9 cellular contexts compared by ENCODE assay signal in genomic region chr10:22618081-22618785, GRCh38.
DNase-seq lines count a peak whose midpoint lies in the region; ATAC-seq lines count a peak whose summit lies in the region.
"Had no signal": no experiment of that assay in that cellular context is flagged by ENCODE, and none has a peak within 500 bp of the region (broad histone marks: within the 10 kb centered on the region; RNA-seq: fewer than 3 reads in every experiment).

No MANE protein-coding gene starts in this region.

- peak; percentile 20 for DNase-seq in GM03348 (ENCODE audit: low spot score)
- DNase-seq in RPMI7951 (ENCODE audit: low read depth) = peak; percentile 96
- DNase-seq in naive thymus-derived CD8-positive, alpha-beta T cell = no peak
- no peak for DNase-seq in NCI-H524 treated with DMSO at 0.1 percent for 48 hours (lab: John Stamatoyannopoulos, UW)
- DNase-seq in NCI-H2196 treated with DMSO at 0.1 percent for 48 hours (lab: John Stamatoyannopoulos, UW; ENCODE audit: unreplicated experiment) = no peak
- DNase-seq in NCI-H526 (lab: John Stamatoyannopoulos, UW) = no peak
- DNase-seq: NCI-H2171 treated with DMSO at 0.1 percent for 48 hours had no signal

- H3K36me3 Mint-ChIP-seq in dendritic cell treated with granulocyte-macrophage colony-stimulating factor and Interleukin-4, amounts not matched to agents 40 ng/mL and 50 ng/mL, for 4 days (ENCODE audit: low read depth) = peaks cover 26% of the 10 kb centered on the region
- peaks cover 0 to 2% (median 0%) of the 10 kb centered on the region in 3 donors for H3K36me3 Mint-ChIP-seq in naive thymus-derived CD8-positive, alpha-beta T cell

- H3K4me1 Mint-ChIP-seq in dendritic cell treated with granulocyte-macrophage colony-stimulating factor and Interleukin-4, amounts not matched to agents 40 ng/mL and 50 ng/mL, for 4 days (ENCODE audit: low read depth) = peaks cover 69% of the 10 kb centered on the region
- peaks cover 56 to 96% (median 94%) of the 10 kb centered on the region in 4 donors for H3K4me1 Mint-ChIP-seq in naive thymus-derived CD8-positive, alpha-beta T cell

- intact Hi-C loops in dendritic cell treated with granulocyte-macrophage colony-stimulating factor and Interleukin-4, amounts not matched to agents 40 ng/mL and 50 ng/mL, for 4 days (cut with micrococcal nuclease) = no loop called here

- no peak overlapping the region for H3K4me3 Mint-ChIP-seq in dendritic cell treated with granulocyte-macrophage colony-stimulating factor and Interleukin-4, amounts not matched to agents 40 ng/mL and 50 ng/mL, for 4 days
- peak overlapping the region in 8 of 10 donors; percentile 11 to 72 (median 38) for H3K4me3 Mint-ChIP-seq in naive thymus-derived CD8-positive, alpha-beta T cell

- POLR2A ChIA-PET in naive thymus-derived CD8-positive, alpha-beta T cell (lab: Charles Lee) = interaction anchor here (1.0 to 4.0 kb wide), 6 partner anchors 8 to 182 kb away, joined by 3 to 19 read pairs (median 4); no protein-coding TSS in a partner anchor

- no peaks in the 10 kb centered on the region for H3K9me3 Mint-ChIP-seq in dendritic cell treated with granulocyte-macrophage colony-stimulating factor and Interleukin-4, amounts not matched to agents 40 ng/mL and 50 ng/mL, for 4 days
- no peaks in the 10 kb centered on the region for H3K9me3 Mint-ChIP-seq in naive thymus-derived CD8-positive, alpha-beta T cell

- ATAC-seq in naive thymus-derived CD8-positive, alpha-beta T cell = no peak
- no peak for ATAC-seq in GM21447 (IDR thresholded peaks at IDR 0.05; ENCODE audit: unreplicated experiment)

- peak overlapping the region; percentile 29 for H3K27ac Mint-ChIP-seq in dendritic cell treated with granulocyte-macrophage colony-stimulating factor and Interleukin-4, amounts not matched to agents 40 ng/mL and 50 ng/mL, for 4 days
- H3K27ac Mint-ChIP-seq in naive thymus-derived CD8-positive, alpha-beta T cell = peak overlapping the region in 9 of 10 donors; percentile 10 to 96 (median 84)

- H3K27me3 Mint-ChIP-seq in dendritic cell treated with granulocyte-macrophage colony-stimulating factor and Interleukin-4, amounts not matched to agents 40 ng/mL and 50 ng/mL, for 4 days = no peaks in the 10 kb centered on the region
- no peaks in the 10 kb centered on the region for H3K27me3 Mint-ChIP-seq in naive thymus-derived CD8-positive, alpha-beta T cell

Comparison
In these comparisons a context has a peak if more than half of its experiments do, and no peak if none do; other contexts are left out.
1. DNase-seq: peak in GM03348 (single experiment) and RPMI7951 (single experiment); none in naive thymus-derived CD8-positive, alpha-beta T cell (0 of 10), NCI-H524 treated with DMSO at 0.1 percent for 48 hours (single experiment), NCI-H2196 treated with DMSO at 0.1 percent for 48 hours (single experiment) and NCI-H526 (0 of 2).